Comparison of ENCODE assay signal across 12 cellular contexts in the genomic region with DNA sequence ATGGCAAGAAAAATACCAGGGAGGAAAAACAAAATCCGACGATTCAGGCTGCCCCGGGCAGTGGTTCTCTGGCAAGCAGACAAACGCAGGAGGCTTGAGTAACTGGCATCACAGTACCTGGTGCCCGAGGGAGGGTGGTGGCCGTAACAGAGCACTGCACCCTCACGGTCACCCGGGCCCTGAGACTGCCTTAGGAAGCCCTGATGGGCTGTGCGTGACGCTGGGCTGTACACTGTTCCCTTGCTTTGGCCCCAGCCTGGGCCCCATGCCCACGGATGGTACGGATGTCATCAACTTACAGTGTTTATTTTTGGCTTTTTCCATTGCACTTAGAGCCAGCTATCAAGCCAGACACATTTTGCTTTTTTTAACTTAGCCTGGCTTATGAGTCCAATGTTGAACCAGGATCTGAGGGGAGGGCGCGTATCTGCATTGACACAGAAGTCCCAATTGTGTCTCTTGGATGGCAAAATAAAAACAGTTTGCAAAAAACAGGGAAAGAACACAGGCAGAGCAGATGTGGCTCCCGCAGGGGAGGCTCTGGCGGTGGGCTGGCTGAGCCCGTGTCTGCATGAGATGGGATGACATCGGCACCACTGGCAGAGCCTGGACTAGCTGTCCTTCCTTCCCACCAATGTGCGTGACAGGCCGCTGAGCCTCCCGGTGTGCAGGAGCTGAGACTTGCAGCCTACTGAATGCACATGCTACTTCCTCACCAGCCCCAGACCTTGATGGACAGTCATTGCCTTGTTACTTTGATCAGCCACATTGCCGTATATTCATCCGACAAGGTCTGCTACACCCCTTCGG.
DNase-seq lines count a peak whose midpoint lies in the region; ATAC-seq and TF ChIP-seq lines count a peak whose summit lies in the region.
"Had no signal": no experiment of that assay in that cellular context is flagged by ENCODE, and none has a peak within 500 bp of the region (broad histone marks: within the 10 kb centered on the region; RNA-seq: fewer than 3 reads in every experiment).

No MANE protein-coding gene starts in this region.

- POLR2A ChIA-PET in naive thymus-derived CD4-positive, alpha-beta T cell (lab: Charles Lee): no interaction called here

- no peak overlapping the region for H3K4me3 Mint-ChIP-seq in naive thymus-derived CD4-positive, alpha-beta T cell
- H3K4me3 Mint-ChIP-seq in activated naive CD8-positive, alpha-beta T cell treated with anti-CD3 and anti-CD28 coated beads for 36 hours: no peak overlapping the region
- H3K4me3 Mint-ChIP-seq: activated T-cell treated with anti-CD3 and anti-CD28 coated beads, Interleukin-2, amount 50 U/mL, for 24 hours had no signal

- H3K4me2 ChIP-seq in osteoblast (ENCODE audit: insufficient read depth, low read length): peak overlapping the region; percentile 29
- H3K4me2 ChIP-seq: KMS-11 had no signal

- H3K27me3 ChIP-seq in gastroesophageal sphincter (peaks cover 38% of the 10 kb centered on the region), osteoblast (ENCODE audit: insufficient read depth, low read length) (peaks cover 24% of the 10 kb centered on the region)
- H3K27me3 ChIP-seq in naive thymus-derived CD4-positive, alpha-beta T cell (ENCODE audit: control insufficient read depth in 2 of 2, insufficient read depth in 2 of 2, low read length in 2 of 2): no peaks in the 10 kb centered on the region
- H3K27me3 ChIP-seq: adrenal gland had no signal

- H3K4me1 Mint-ChIP-seq in naive thymus-derived CD4-positive, alpha-beta T cell: no peaks in the 10 kb centered on the region
- H3K4me1 Mint-ChIP-seq in activated naive CD8-positive, alpha-beta T cell treated with anti-CD3 and anti-CD28 coated beads for 36 hours: no peaks in the 10 kb centered on the region

- no peak overlapping the region for H3K27ac Mint-ChIP-seq in naive thymus-derived CD4-positive, alpha-beta T cell
- no peak overlapping the region for H3K27ac Mint-ChIP-seq in activated naive CD8-positive, alpha-beta T cell treated with anti-CD3 and anti-CD28 coated beads for 36 hours
- H3K27ac Mint-ChIP-seq: activated T-cell treated with anti-CD3 and anti-CD28 coated beads, Interleukin-2, amount 50 U/mL, for 24 hours had no signal

- intact Hi-C loops in naive thymus-derived CD4-positive, alpha-beta T cell (cut with micrococcal nuclease): no loop called here

- no peaks in the 10 kb centered on the region for H3K36me3 Mint-ChIP-seq in naive thymus-derived CD4-positive, alpha-beta T cell
- H3K36me3 Mint-ChIP-seq in activated naive CD8-positive, alpha-beta T cell treated with anti-CD3 and anti-CD28 coated beads for 36 hours: no peaks in the 10 kb centered on the region

- WGBS in gastroesophageal sphincter (ENCODE audit: low coverage in 1 of 2), 2 donors: 37 to 50% methylated on average over 10 to 12 of the region's 24 CpGs

- peaks cover 0 to 17% (median 8%) of the 10 kb centered on the region in 5 donors for H3K27me3 Mint-ChIP-seq in naive thymus-derived CD4-positive, alpha-beta T cell
- no peaks in the 10 kb centered on the region for H3K27me3 Mint-ChIP-seq in activated naive CD8-positive, alpha-beta T cell treated with anti-CD3 and anti-CD28 coated beads for 36 hours
- H3K27me3 Mint-ChIP-seq: activated T-cell treated with anti-CD3 and anti-CD28 coated beads, Interleukin-2, amount 50 U/mL, for 24 hours had no signal

- DNase-seq in AG10803 (ENCODE audit: low read depth) (peak; percentile 28), RPMI7951 (ENCODE audit: low read depth) (peak; percentile 83), osteoblast (ENCODE audit: insufficient read length, low spot score, missing footprints) (peak; percentile 89), caudate nucleus (lab: John Stamatoyannopoulos, UW) (no peak)
- DNase-seq in naive thymus-derived CD4-positive, alpha-beta T cell: no peak
- DNase-seq in activated naive CD8-positive, alpha-beta T cell treated with anti-CD3 and anti-CD28 coated beads for 36 hours: no peak
- DNase-seq: activated CD4-positive, CD25-positive, alpha-beta regulatory T cell treated with anti-CD3 and anti-CD28 coated beads, Interleukin-2, amount 50 U/mL, for 72 hours; activated T-cell treated with anti-CD3 and anti-CD28 coated beads, Interleukin-2, amount 50 U/mL, for 24 hours had no signal

- peak; percentile 75 for ATAC-seq in gastroesophageal sphincter
- ATAC-seq in HG02610 (IDR thresholded peaks at IDR 0.05; ENCODE audit: unreplicated experiment): no peak
- no peak for ATAC-seq in naive thymus-derived CD4-positive, alpha-beta T cell

- no peaks in the 10 kb centered on the region for H3K79me2 ChIP-seq in osteoblast (ENCODE audit: insufficient read depth, low read length)

- TF ChIP-seq EP300 in gastroesophageal sphincter (IDR thresholded peaks at IDR 0.05): no peak

- TF ChIP-seq CTCF in AG10803 (conservative IDR thresholded peaks at IDR 0.05; ENCODE audit: low read length) (no peak), gastroesophageal sphincter (IDR thresholded peaks at IDR 0.05) (peak in 1 of 4 experiments; percentile 19), osteoblast (IDR thresholded peaks at IDR 0.05; ENCODE audit: extremely low read depth, low read depth, low read length) (no peak)

- CTCF ChIA-PET in naive thymus-derived CD4-positive, alpha-beta T cell (lab: Charles Lee): no interaction called here

- peaks cover 0 to 8% (median 3%) of the 10 kb centered on the region in 11 donors for H3K9me3 Mint-ChIP-seq in naive thymus-derived CD4-positive, alpha-beta T cell
- no peaks in the 10 kb centered on the region for H3K9me3 Mint-ChIP-seq in activated naive CD8-positive, alpha-beta T cell treated with anti-CD3 and anti-CD28 coated beads for 36 hours
- H3K9me3 Mint-ChIP-seq: activated T-cell treated with anti-CD3 and anti-CD28 coated beads, Interleukin-2, amount 50 U/mL, for 24 hours had no signal

- H3K36me3 ChIP-seq in gastroesophageal sphincter (no peaks in the 10 kb centered on the region), osteoblast (ENCODE audit: insufficient read depth, low read length) (no peaks in the 10 kb centered on the region)
- no peaks in the 10 kb centered on the region for H3K36me3 ChIP-seq in naive thymus-derived CD4-positive, alpha-beta T cell (ENCODE audit: control insufficient read depth in 2 of 3, insufficient read depth in 3 of 3, low read length in 3 of 3)
- H3K36me3 ChIP-seq: adrenal gland had no signal

- no peaks in the 10 kb centered on the region for H3K9me3 ChIP-seq in gastroesophageal sphincter
- no peaks in the 10 kb centered on the region for H3K9me3 ChIP-seq in osteoblast (ENCODE audit: low read depth, low read length)
- no peaks in the 10 kb centered on the region for H3K9me3 ChIP-seq in naive thymus-derived CD4-positive, alpha-beta T cell (ENCODE audit: control insufficient read depth in 2 of 3, low read length in 3 of 3)
- H3K9me3 ChIP-seq: adrenal gland had no signal

- TF ChIP-seq POLR2A in gastroesophageal sphincter (IDR thresholded peaks at IDR 0.05): no peak

- H3K27ac ChIP-seq in gastroesophageal sphincter (peak overlapping the region in 3 of 4 donors; percentile 43 to 60 (median 47)), osteoblast (ENCODE audit: low read depth, low read length) (no peak overlapping the region), caudate nucleus (ENCODE audit: low read depth, low read length) (no peak overlapping the region)
- H3K27ac ChIP-seq in naive thymus-derived CD4-positive, alpha-beta T cell (ENCODE audit: low read depth, low read length): no peak overlapping the region
- H3K27ac ChIP-seq: adrenal gland, KMS-11 had no signal

- H3K4me3 ChIP-seq in AG10803 (ENCODE audit: low read length): no peak overlapping the region
- no peak overlapping the region for H3K4me3 ChIP-seq in gastroesophageal sphincter
- no peak overlapping the region for H3K4me3 ChIP-seq in osteoblast (ENCODE audit: insufficient read depth, low read length)
- H3K4me3 ChIP-seq in naive thymus-derived CD4-positive, alpha-beta T cell (ENCODE audit: low read length): no peak overlapping the region
- H3K4me3 ChIP-seq: adrenal gland had no signal

- H3K4me1 ChIP-seq in gastroesophageal sphincter: peaks cover 0 to 33% (median 3%) of the 10 kb centered on the region in 3 donors
- H3K4me1 ChIP-seq in osteoblast (ENCODE audit: insufficient read depth, low read length): peaks cover 7% of the 10 kb centered on the region
- no peaks in the 10 kb centered on the region for H3K4me1 ChIP-seq in naive thymus-derived CD4-positive, alpha-beta T cell (ENCODE audit: control insufficient read depth in 2 of 2, insufficient read depth in 2 of 2, low read length in 2 of 2)
- H3K4me1 ChIP-seq: adrenal gland had no signal

- no peaks in the 10 kb centered on the region for H4K20me1 ChIP-seq in osteoblast (ENCODE audit: insufficient read depth, low read length)

- H2AFZ ChIP-seq in osteoblast (ENCODE audit: low read length): peak overlapping the region; percentile 62

Comparison
In these comparisons a context has a peak if more than half of its experiments do, and no peak if none do; other contexts are left out.
1. DNase-seq: peak in AG10803 (single experiment), RPMI7951 (single experiment) and osteoblast (single experiment); none in naive thymus-derived CD4-positive, alpha-beta T cell (0 of 9), caudate nucleus (0 of 61) and activated naive CD8-positive, alpha-beta T cell treated with anti-CD3 and anti-CD28 coated beads for 36 hours (single experiment).
2. H3K27ac ChIP-seq: peak in gastroesophageal sphincter (3 of 4); none in osteoblast (single experiment), naive thymus-derived CD4-positive, alpha-beta T cell (single experiment) and caudate nucleus (single experiment).